In genomic region chr2:97113050-97113881, GRCh38 we compare ENCODE assay signal across 8 cellular contexts. TPM values are rescaled to one million over a fixed set of nuclear protein-coding genes. Genes with fewer than 3 reads are reported as not detected.
A peak's percentile ranks its signal among the peaks of the same experiment; 100 is the strongest.
DNase-seq lines count a peak whose midpoint lies in the region; ATAC-seq, FAIRE-seq and TF ChIP-seq lines count a peak whose summit lies in the region.
"Not testable (repeated sequence)": the region's sequence is repeated elsewhere in the genome, so short reads cannot be mapped to it uniquely, and the experiment has no call there.

Gene ANKRD36 (plus strand): TSS chr2:97113153. CDS start chr2:97113740, 587 bp downstream.

- intact Hi-C loops in HCT116 (cut with micrococcal nuclease): loop anchor here (2.0 to 5.0 kb wide), 4 partner anchors 100 to 561 kb away; partner anchors contain the start of gene ANKRD39

- not testable (repeated sequence) for TF ChIP-seq RAD21 in HCT116 (IDR thresholded peaks at IDR 0.05; ENCODE audit: low read depth)

- not testable (repeated sequence) for H4K20me1 ChIP-seq in HCT116 (ENCODE audit: insufficient read depth)

- H3K9me3 ChIP-seq in HCT116 (ENCODE audit: control insufficient read depth in 1 of 2, insufficient read depth in 1 of 2, low read depth in 1 of 2, low read length in 2 of 2); tibial nerve: not testable (repeated sequence)

- peak within 1 kb of the TSS; percentile 74 for H3K9ac ChIP-seq in HCT116 (ENCODE audit: low read length)

- RAD21 ChIA-PET in HCT116 (lab: Charles Lee; ENCODE audit: low non-redundant PET in 1 of 2, low total read pairs in 2 of 2, uncharacterized antibody in 2 of 2, unreplicated experiment in 2 of 2): interaction anchor here in 1 of 2 experiments (1.8 kb wide), 1 partner anchor 255 kb away, joined by 10 read pairs; the partner anchor contains the start of gene ANKRD39

- DNase-seq in GM12892 (ENCODE audit: insufficient read length) (peak; percentile 45), HCT116 (ENCODE audit: low read depth, low spot score) (peak; percentile 55), KBM-7 (peak; percentile 90), chondrocyte (ENCODE audit: low spot score) (peak; percentile 88), iPS-NIHi7 (ENCODE audit: extremely low spot score) (peak; percentile 52), retinal pigment epithelial cell (ENCODE audit: low read depth) (peak; percentile 17), tibial nerve (ENCODE audit: low spot score in 2 of 2) (peak; percentile 44 to 48)
- DNase-seq in activated CD4-positive, alpha-beta T cell treated with anti-CD3 and anti-CD28 coated beads, Interleukin-2, amount 50 U/mL, for 48 hours: peak; percentile 86 to 88

- H3K9me3 Mint-ChIP-seq in chondrocyte (ENCODE audit: low read depth): not testable (repeated sequence)

- 0% methylated on average over 17 to 35 of the region's 74 CpGs for WGBS in tibial nerve, 2 donors

- peak; percentile 64; the same call in 1 of the 2 replicates for TF ChIP-seq POLR2A in GM12892 (IDR thresholded peaks at IDR 0.05; ENCODE audit: low read depth, low read length)
- TF ChIP-seq POLR2A in HCT116 (IDR thresholded peaks at IDR 0.05; ENCODE audit: borderline replicate concordance, extremely low read depth, insufficient read depth, insufficient read length): not testable (repeated sequence)
- TF ChIP-seq POLR2A in tibial nerve (IDR thresholded peaks at IDR 0.05): peak in 1 of 2 donors; percentile 51

- peak within 1 kb of the TSS; percentile 89 for H3K27ac ChIP-seq in HCT116 (ENCODE audit: low read depth, low read length)
- peak within 1 kb of the TSS; percentile 89 to 95 (median 92) for H3K27ac ChIP-seq in tibial nerve

- peak within 1 kb of the TSS; percentile 68 to 70 for H3K4me3 ChIP-seq in HCT116 (replicated peaks in 1 of 2; ENCODE audit: low read depth in 1 of 2, low read length in 2 of 2)
- H3K4me3 ChIP-seq in retinal pigment epithelial cell (ENCODE audit: low read length): peak within 1 kb of the TSS; percentile 74
- peak within 1 kb of the TSS; percentile 71 to 89 (median 83) for H3K4me3 ChIP-seq in tibial nerve

- in situ Hi-C loops in KBM-7 (cut with MboI; ENCODE audit: low pct_unique_long_range_greater_than_20kb, low sequenced_read_pairs): not testable (repeated sequence)

- POLR2A ChIA-PET in HCT116 (lab: Charles Lee): interaction anchor here (1.8 kb wide), 1 partner anchor 255 kb away, joined by 10 read pairs; the partner anchor contains the start of gene ANKRD39

- H3K27me3 Mint-ChIP-seq in chondrocyte (ENCODE audit: low read depth): peaks cover 14% of the 10 kb centered on the region

- TF ChIP-seq EP300 in tibial nerve (IDR thresholded peaks at IDR 0.05): peak in 1 of 2 donors; percentile 60

- peak within 1 kb of the TSS; percentile 97 for H3K27ac Mint-ChIP-seq in chondrocyte (ENCODE audit: unreplicated experiment)

- TF ChIP-seq CTCF in HCT116 (IDR thresholded peaks at IDR 0.05 in 2 of 3, conservative IDR thresholded peaks at IDR 0.05 in 1 of 3; ENCODE audit: borderline replicate concordance in 1 of 3, insufficient read depth in 1 of 3, low read depth in 2 of 3, low read length in 2 of 3) (peak in 2 of 3 experiments; percentile 25 to 59; a peak in 4 of 6 replicates), chondrocyte (IDR thresholded peaks at IDR 0.05) (peak; percentile 70), retinal pigment epithelial cell (conservative IDR thresholded peaks at IDR 0.05; ENCODE audit: low read depth, low read length) (peak; percentile 50), tibial nerve (IDR thresholded peaks at IDR 0.05) (peak; percentile 61 to 84 (median 74))

- peak within 1 kb of the TSS; percentile 75 for H3K4me2 ChIP-seq in HCT116 (ENCODE audit: low read length)

- H3K27me3 ChIP-seq in HCT116 (ENCODE audit: insufficient read depth, low read length); tibial nerve: not testable (repeated sequence)

- ATAC-seq in HCT116: peak; percentile 93

- CTCF ChIA-PET in HCT116 (lab: Charles Lee): interaction anchor here (1.3 to 1.9 kb wide), 4 partner anchors 102 to 297 kb away, joined by 5 to 19 read pairs (median 6); partner anchors contain the start of genes ANKRD39 and CNNM3

- peak; percentile 9 for FAIRE-seq in GM12892 (lab: Jason Lieb, UNC)

- H3K9me2 ChIP-seq in HCT116 (ENCODE audit: insufficient read depth): not testable (repeated sequence)

- H3K36me3 ChIP-seq in HCT116 (ENCODE audit: control insufficient read depth in 1 of 2, insufficient read depth in 2 of 2, low read length in 2 of 2); tibial nerve: not testable (repeated sequence)

- H3K4me3 Mint-ChIP-seq in chondrocyte (ENCODE audit: unreplicated experiment): peak within 1 kb of the TSS; percentile 99

- H2AFZ ChIP-seq in HCT116 (ENCODE audit: low read depth, low read length, poor library complexity, severe bottlenecking): not testable (repeated sequence)

- H3K36me3 Mint-ChIP-seq in chondrocyte (ENCODE audit: low read depth): not testable (repeated sequence)

- not testable (repeated sequence) for H3K4me1 Mint-ChIP-seq in chondrocyte (ENCODE audit: low read depth)

- H3K4me1 ChIP-seq in HCT116 (ENCODE audit: control insufficient read depth in 1 of 2, insufficient read depth in 2 of 2, low read length in 2 of 2); tibial nerve: not testable (repeated sequence)

- H3K79me2 ChIP-seq in HCT116 (ENCODE audit: insufficient read depth, low read length): not testable (repeated sequence)

- not testable (repeated sequence) for BruUV-seq in HCT116 (replicated peaks; lab: Mats Ljungman, UMichigan)

TF ChIP-seq in HCT116, 20 proteins besides CTCF, POLR2A, EP300 and RAD21:
- TF ChIP-seq ZFX (IDR thresholded peaks at IDR 0.05) (peak; percentile 76; the same call in 1 of the 2 replicates), EGR1 (IDR thresholded peaks at IDR 0.05; ENCODE audit: low read depth) (peak; percentile 31; the same call in 1 of the 2 replicates), POLR2AphosphoS5 (IDR thresholded peaks at IDR 0.05; ENCODE audit: low read depth, low read length) (peak; percentile 50; the same call in 1 of the 2 replicates), MAX (IDR thresholded peaks at IDR 0.05) (peak; percentile 67), SIN3A (IDR thresholded peaks at IDR 0.05; ENCODE audit: low read depth) (peak; percentile 60), YY1 (IDR thresholded peaks at IDR 0.05; ENCODE audit: extremely low read depth, insufficient replicate concordance, low read depth, low read length) (peak; percentile 41)

RNA-seq across cellular contexts. Expression of gene ANKRD36, which starts in this region (rescaled TPM):
- 17.0 TPM for polyA plus RNA-seq in GM12892 (2012; ENCODE audit: missing spikeins)
- total RNA-seq in HCT116 (2021; ENCODE audit: unreplicated experiment) (16.5 TPM), chondrocyte (20.6 to 37.3 TPM (median 23.4 TPM) in 3 replicates), tibial nerve (10 to 100 TPM; 58.0 to 65.7 (median 61.4) TPM)
- 3.8 and 4.6 TPM in 2 replicates for polyA plus RNA-seq in HCT116 (2012)

Comparison
In these comparisons a context has a peak if more than half of its experiments do, and no peak if none do; other contexts are left out.
1. Peak in every context shown above with its lines: DNase-seq, ATAC-seq, H3K4me3 ChIP-seq and H3K27ac ChIP-seq.
2. DNase-seq: peak in every context shown above with its lines; median percentile 90 in KBM-7; 88 in chondrocyte; 87 in activated CD4-positive, alpha-beta T cell treated with anti-CD3 and anti-CD28 coated beads, Interleukin-2, amount 50 U/mL, for 48 hours; 55 in HCT116; 52 in iPS-NIHi7; 46 in tibial nerve; 45 in GM12892; 17 in retinal pigment epithelial cell.